In the genomic region with DNA sequence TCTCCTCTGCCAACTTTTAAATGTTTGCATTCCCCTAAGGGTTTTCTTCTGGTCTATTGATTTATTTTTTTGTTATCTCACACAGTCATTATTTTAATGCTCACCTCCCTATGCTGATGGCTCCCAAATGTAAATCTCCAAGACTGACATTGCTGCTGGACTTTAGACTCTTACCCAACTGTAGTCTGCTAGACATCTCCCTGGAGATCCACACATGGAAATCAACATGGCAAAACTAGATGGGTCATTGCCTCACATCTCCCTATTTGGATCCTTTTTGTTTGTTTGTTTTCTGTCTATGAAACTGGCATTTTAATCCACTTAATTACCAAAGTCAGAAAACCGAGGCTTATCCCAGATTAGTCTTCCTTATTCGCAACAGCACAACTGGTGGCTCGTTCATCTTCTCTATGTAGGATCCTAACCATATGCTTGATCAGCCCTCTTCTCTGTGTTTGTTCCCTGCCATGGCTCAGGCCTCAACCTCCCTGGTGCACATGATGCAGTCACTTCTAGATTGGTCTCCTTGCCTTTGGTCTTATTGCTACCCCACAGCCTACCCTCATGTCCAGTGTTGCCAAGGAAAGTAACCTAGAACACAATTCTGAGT, we compare ENCODE assay signal across 1 cellular context.
TF ChIP-seq lines count a peak whose summit lies in the region.

No MANE protein-coding gene starts in this region.

TF ChIP-seq in HepG2, 621 proteins besides CTCF, POLR2A, EP300 and RAD21:
- TF ChIP-seq NCOR1 (IDR thresholded peaks at IDR 0.05; ENCODE audit: borderline replicate concordance, low read length) (peak; percentile 56; the same call in 1 of the 2 replicates), FOXA3 (CRISPR knock-in tag; IDR thresholded peaks at IDR 0.05) (0 out of 2 replicates have a peak, but pooled peaks have one; percentile 14), ARID5B (CRISPR knock-in tag; IDR thresholded peaks at IDR 0.05) (peak; percentile 42), CEBPG (CRISPR knock-in tag; IDR thresholded peaks at IDR 0.05) (peak; percentile 57; the same call in 1 of the 2 replicates), ZNF256 (CRISPR knock-in tag; conservative IDR thresholded peaks at IDR 0.05) (no peak), HES4 (CRISPR knock-in tag; IDR thresholded peaks at IDR 0.05; ENCODE audit: borderline replicate concordance) (no peak), HNF4A (CRISPR knock-in tag; IDR thresholded peaks at IDR 0.05) (peak; percentile 76), ZBTB14 (CRISPR knock-in tag; IDR thresholded peaks at IDR 0.05) (no peak), ZNF724P (CRISPR knock-in tag; IDR thresholded peaks at IDR 0.05; ENCODE audit: borderline replicate concordance) (no peak), ZSCAN12 (CRISPR knock-in tag; IDR thresholded peaks at IDR 0.05) (no peak), SP4 (CRISPR knock-in tag; IDR thresholded peaks at IDR 0.05) (no peak), HNF4G (IDR thresholded peaks at IDR 0.05; ENCODE audit: borderline replicate concordance, low read depth, low read length) (peak; percentile 50; the same call in 1 of the 2 replicates), HNF4G (CRISPR knock-in tag; IDR thresholded peaks at IDR 0.05; ENCODE audit: borderline replicate concordance, low read depth) (no peak), TBX2 (CRISPR knock-in tag; IDR thresholded peaks at IDR 0.05; ENCODE audit: borderline replicate concordance) (no peak), CEBPB (IDR thresholded peaks at IDR 0.05; ENCODE audit: borderline replicate concordance, low read depth, low read length) (peak; percentile 70; the same call in 1 of the 2 replicates), ZNF644 (CRISPR knock-in tag; IDR thresholded peaks at IDR 0.05; ENCODE audit: low read depth) (peak; percentile 89)
